Comparison of ENCODE assay signal across 30 cellular contexts in the genomic region with DNA sequence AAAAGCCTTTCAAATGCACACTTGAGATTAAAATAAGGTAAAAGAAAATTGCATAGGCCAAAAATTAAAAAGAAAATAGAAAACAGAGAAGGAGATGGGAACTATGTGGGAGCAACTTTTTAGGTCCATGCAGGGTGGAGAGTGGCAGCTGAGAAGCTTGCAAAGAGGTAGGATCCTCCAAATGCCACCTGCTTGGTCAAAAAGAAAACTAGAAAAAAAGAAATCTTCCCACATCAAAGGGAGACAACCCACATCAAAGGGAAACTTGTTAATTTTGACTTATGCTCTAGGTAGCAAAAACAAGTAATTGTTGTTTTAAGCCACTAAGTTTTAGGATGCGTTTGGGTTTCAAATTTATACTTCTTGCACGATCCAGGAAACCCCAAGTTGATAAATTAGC.
"Had no signal": no experiment of that assay in that cellular context is flagged by ENCODE, and none has a peak within 500 bp of the region (broad histone marks: within the 10 kb centered on the region; RNA-seq: fewer than 3 reads in every experiment).

No MANE protein-coding gene starts in this region.

- H3K27ac Mint-ChIP-seq: activated CD4-positive, alpha-beta memory T cell treated with anti-CD3 and anti-CD28 coated beads for 36 hours; activated CD4-positive, alpha-beta T cell treated with anti-CD3 and anti-CD28 coated beads for 36 hours; activated CD4-positive, alpha-beta T cell treated with anti-CD3 and anti-CD28 coated beads, Interleukin-2, amount 10 ng/mL, durations not matched to agents 24 days and 14 days; activated CD8-positive, alpha-beta memory T cell treated with anti-CD3 and anti-CD28 coated beads, Interleukin-2, amount 10 ng/mL, durations not matched to agents 7 days and 5 days; activated CD8-positive, alpha-beta T cell treated with anti-CD3 and anti-CD28 coated beads, Interleukin-2, amount 10 ng/mL, durations not matched to agents 7 days and 5 days; activated naive CD4-positive, alpha-beta T cell treated with anti-CD3 and anti-CD28 coated beads, Interleukin-2, amount 10 ng/mL, durations not matched to agents 7 days and 5 days; activated naive CD4-positive, alpha-beta T cell treated with anti-CD3 and anti-CD28 coated beads, Interleukin-2, amount 50 U/mL, for 72 hours; activated naive CD8-positive, alpha-beta T cell treated with anti-CD3 and anti-CD28 coated beads, Interleukin-2, amount 10 ng/mL, durations not matched to agents 7 days and 5 days; activated T-helper 1 cell treated with anti-CD3 and anti-CD28 coated beads, Interleukin-12 subunit alpha, Interleukin-12 subunit beta, Interleukin-2, Interleukin-4 antibody, amounts not matched to agents 30 ng/mL and 10 ng/mL and 1 ng/mL, durations not matched to agents 14 hours and 24 hours and 36 hours; activated T-helper 2 cell treated with anti-CD3 and anti-CD28 coated beads, Interferon-gamma antibody, Interleukin-2, Interleukin-4, amounts not matched to agents 10 μg/mL and 5 μg/mL and 100 μg/mL, durations not matched to agents 14 hours and 24 hours and 36 hours; brain had no signal

- H3K4me1 ChIP-seq: ascending aorta, breast epithelium, colonic mucosa, esophagus squamous epithelium, gastroesophageal sphincter, heart right ventricle had no signal

- H3K4me1 Mint-ChIP-seq: activated CD4-positive, alpha-beta T cell treated with anti-CD3 and anti-CD28 coated beads for 36 hours; activated CD4-positive, alpha-beta T cell treated with anti-CD3 and anti-CD28 coated beads, Interleukin-2, amount 10 ng/mL, durations not matched to agents 24 days and 14 days; activated CD8-positive, alpha-beta memory T cell treated with anti-CD3 and anti-CD28 coated beads, Interleukin-2, amount 10 ng/mL, durations not matched to agents 7 days and 5 days; activated naive CD4-positive, alpha-beta T cell treated with anti-CD3 and anti-CD28 coated beads, Interleukin-2, amount 10 ng/mL, durations not matched to agents 7 days and 5 days; activated naive CD8-positive, alpha-beta T cell treated with anti-CD3 and anti-CD28 coated beads, Interleukin-2, amount 10 ng/mL, durations not matched to agents 7 days and 5 days; brain had no signal

- H3K36me3 Mint-ChIP-seq: activated CD4-positive, alpha-beta memory T cell treated with anti-CD3 and anti-CD28 coated beads for 36 hours; activated CD8-positive, alpha-beta memory T cell treated with anti-CD3 and anti-CD28 coated beads, Interleukin-2, amount 10 ng/mL, durations not matched to agents 7 days and 5 days; activated naive CD4-positive, alpha-beta T cell treated with anti-CD3 and anti-CD28 coated beads, Interleukin-2, amount 10 ng/mL, durations not matched to agents 7 days and 5 days; activated naive CD4-positive, alpha-beta T cell treated with anti-CD3 and anti-CD28 coated beads, Interleukin-2, amount 50 U/mL, for 72 hours; activated naive CD8-positive, alpha-beta T cell treated with anti-CD3 and anti-CD28 coated beads, Interleukin-2, amount 10 ng/mL, durations not matched to agents 7 days and 5 days; brain had no signal

- H3K4me3 Mint-ChIP-seq: activated CD4-positive, alpha-beta memory T cell treated with anti-CD3 and anti-CD28 coated beads for 36 hours; activated CD4-positive, alpha-beta T cell treated with anti-CD3 and anti-CD28 coated beads for 36 hours; activated CD4-positive, alpha-beta T cell treated with anti-CD3 and anti-CD28 coated beads, Interleukin-2, amount 10 ng/mL, durations not matched to agents 24 days and 14 days; activated CD8-positive, alpha-beta memory T cell treated with anti-CD3 and anti-CD28 coated beads, Interleukin-2, amount 10 ng/mL, durations not matched to agents 7 days and 5 days; activated CD8-positive, alpha-beta T cell treated with anti-CD3 and anti-CD28 coated beads, Interleukin-2, amount 10 ng/mL, durations not matched to agents 7 days and 5 days; activated naive CD4-positive, alpha-beta T cell treated with anti-CD3 and anti-CD28 coated beads, Interleukin-2, amount 10 ng/mL, durations not matched to agents 7 days and 5 days; activated naive CD8-positive, alpha-beta T cell treated with anti-CD3 and anti-CD28 coated beads, Interleukin-2, amount 10 ng/mL, durations not matched to agents 7 days and 5 days; activated T-helper 1 cell treated with anti-CD3 and anti-CD28 coated beads, Interleukin-12 subunit alpha, Interleukin-12 subunit beta, Interleukin-2, Interleukin-4 antibody, amounts not matched to agents 30 ng/mL and 10 ng/mL and 1 ng/mL, durations not matched to agents 14 hours and 24 hours and 36 hours; brain had no signal

- H3K27ac ChIP-seq: ascending aorta, breast epithelium, cardiac muscle cell, colonic mucosa, epithelial cell of prostate, esophagus squamous epithelium, gastroesophageal sphincter, heart right ventricle, hepatocyte had no signal

- H3K27me3 ChIP-seq: ascending aorta, breast epithelium, cardiac muscle cell, colonic mucosa, esophagus squamous epithelium, gastroesophageal sphincter, heart right ventricle, hepatocyte had no signal

- H3K4me2 ChIP-seq: hepatocyte had no signal

- H2AFZ ChIP-seq: hepatocyte had no signal

- H3K79me2 ChIP-seq: hepatocyte had no signal

- H3K36me3 ChIP-seq: ascending aorta, breast epithelium, cardiac muscle cell, colonic mucosa, esophagus squamous epithelium, gastroesophageal sphincter, heart right ventricle had no signal

- ATAC-seq: activated CD4-positive, alpha-beta T cell treated with anti-CD3 and anti-CD28 coated beads for 36 hours; activated CD8-positive, alpha-beta memory T cell treated with anti-CD3 and anti-CD28 coated beads, Interleukin-2, amount 10 ng/mL, durations not matched to agents 7 days and 5 days; activated CD8-positive, alpha-beta T cell treated with anti-CD3 and anti-CD28 coated beads, Interleukin-2, amount 10 ng/mL, durations not matched to agents 7 days and 5 days; activated naive CD4-positive, alpha-beta T cell treated with anti-CD3 and anti-CD28 coated beads, Interleukin-2, amount 50 U/mL, for 72 hours; gastroesophageal sphincter; heart right ventricle had no signal

- H3K27me3 Mint-ChIP-seq: activated CD4-positive, alpha-beta memory T cell treated with anti-CD3 and anti-CD28 coated beads for 36 hours; activated CD4-positive, alpha-beta T cell treated with anti-CD3 and anti-CD28 coated beads, Interleukin-2, amount 10 ng/mL, durations not matched to agents 24 days and 14 days; activated CD8-positive, alpha-beta memory T cell treated with anti-CD3 and anti-CD28 coated beads, Interleukin-2, amount 10 ng/mL, durations not matched to agents 7 days and 5 days; activated naive CD4-positive, alpha-beta T cell treated with anti-CD3 and anti-CD28 coated beads, Interleukin-2, amount 10 ng/mL, durations not matched to agents 7 days and 5 days; activated naive CD8-positive, alpha-beta T cell treated with anti-CD3 and anti-CD28 coated beads, Interleukin-2, amount 10 ng/mL, durations not matched to agents 7 days and 5 days had no signal

- DNase-seq: activated CD4-positive, alpha-beta memory T cell treated with anti-CD3 and anti-CD28 coated beads for 36 hours; activated CD4-positive, alpha-beta T cell treated with anti-CD3 and anti-CD28 coated beads for 36 hours; activated CD4-positive, alpha-beta T cell treated with anti-CD3 and anti-CD28 coated beads, Interleukin-2, amount 10 ng/mL, durations not matched to agents 24 days and 14 days; activated CD4-positive, CD25-positive, alpha-beta regulatory T cell; activated CD4-positive, CD25-positive, alpha-beta regulatory T cell treated with anti-CD3 and anti-CD28 coated beads, Interleukin-2, amount 50 U/mL, for 72 hours; activated CD8-positive, alpha-beta memory T cell treated with anti-CD3 and anti-CD28 coated beads, Interleukin-2, amount 10 ng/mL, durations not matched to agents 7 days and 5 days; activated CD8-positive, alpha-beta memory T cell treated with anti-CD3 and anti-CD28 coated beads, Interleukin-2, amount 50 U/mL, for 4 hours; activated CD8-positive, alpha-beta T cell treated with anti-CD3 and anti-CD28 coated beads, Interleukin-2, amount 10 ng/mL, durations not matched to agents 7 days and 5 days; activated effector memory CD4-positive, alpha-beta T cell treated with anti-CD3 and anti-CD28 coated beads, Interleukin-2, amount 50 U/mL, for 16 hours; activated naive CD4-positive, alpha-beta T cell treated with anti-CD3 and anti-CD28 coated beads, Interleukin-2, amount 10 ng/mL, durations not matched to agents 7 days and 5 days; activated naive CD8-positive, alpha-beta T cell treated with anti-CD3 and anti-CD28 coated beads, Interleukin-2, amount 10 ng/mL, durations not matched to agents 7 days and 5 days; activated T-cell treated with anti-CD3 and anti-CD28 coated beads, Interleukin-2, amount 50 U/mL, for 1 hour; activated T-cell treated with anti-CD3 and anti-CD28 coated beads, Interleukin-2, amount 50 U/mL, for 48 hours; central memory CD4-positive, alpha-beta T cell; cerebellar nuclear complex; colonic mucosa; effector CD8-positive, alpha-beta T cell; esophagus squamous epithelium; foreskin melanocyte; heart right ventricle had no signal

- H3K9me3 Mint-ChIP-seq: activated CD4-positive, alpha-beta T cell treated with anti-CD3 and anti-CD28 coated beads, Interleukin-2, amount 10 ng/mL, durations not matched to agents 24 days and 14 days; activated naive CD4-positive, alpha-beta T cell treated with anti-CD3 and anti-CD28 coated beads, Interleukin-2, amount 10 ng/mL, durations not matched to agents 7 days and 5 days; activated naive CD8-positive, alpha-beta T cell treated with anti-CD3 and anti-CD28 coated beads, Interleukin-2, amount 10 ng/mL, durations not matched to agents 7 days and 5 days; activated T-helper 1 cell treated with anti-CD3 and anti-CD28 coated beads, Interleukin-12 subunit alpha, Interleukin-12 subunit beta, Interleukin-2, Interleukin-4 antibody, amounts not matched to agents 30 ng/mL and 10 ng/mL and 1 ng/mL, durations not matched to agents 14 hours and 24 hours and 36 hours; activated T-helper 2 cell treated with anti-CD3 and anti-CD28 coated beads, Interferon-gamma antibody, Interleukin-2, Interleukin-4, amounts not matched to agents 10 μg/mL and 5 μg/mL and 100 μg/mL, durations not matched to agents 14 hours and 24 hours and 36 hours; brain had no signal

- H3K4me3 ChIP-seq: ascending aorta, breast epithelium, cardiac muscle cell, colonic mucosa, esophagus squamous epithelium, gastroesophageal sphincter, heart right ventricle, hepatocyte had no signal
